1 cellular context compared by ENCODE assay signal in genomic region chr7:100897772-100898454, GRCh38.
TF ChIP-seq lines count a peak whose summit lies in the region.

No MANE protein-coding gene starts in this region.

TF ChIP-seq in K562, 482 proteins besides CTCF, POLR2A, EP300 and RAD21 (continued from another document and continues in another):
- TF ChIP-seq E2F8 (IDR thresholded peaks at IDR 0.05; ENCODE audit: low read depth, partially characterized antibody) = no peak
- no peak for TF ChIP-seq XRCC4 (IDR thresholded peaks at IDR 0.05; ENCODE audit: extremely low read depth, insufficient read depth, insufficient read length)
- TF ChIP-seq MXI1 (IDR thresholded peaks at IDR 0.05; ENCODE audit: low read depth, low read length) = peak; percentile 74
- no peak for TF ChIP-seq ZBED1 (IDR thresholded peaks at IDR 0.05)
- no peak for TF ChIP-seq ZFX (CRISPR knock-in tag; IDR thresholded peaks at IDR 0.05)
- TF ChIP-seq PHB2 (IDR thresholded peaks at IDR 0.05; ENCODE audit: low read depth) = peak; percentile 48; the same call in 1 of the 2 replicates
- TF ChIP-seq DACH1 (IDR thresholded peaks at IDR 0.05; ENCODE audit: partially characterized antibody) = no peak
- no peak for TF ChIP-seq THRAP3 (IDR thresholded peaks at IDR 0.05; ENCODE audit: borderline replicate concordance)
- TF ChIP-seq SMAD4 (CRISPR knock-in tag; conservative IDR thresholded peaks at IDR 0.05) = 0 out of 2 replicates have a peak, but pooled peaks have one; percentile 5
- TF ChIP-seq ATF3 (IDR thresholded peaks at IDR 0.05) = no peak
- TF ChIP-seq ATF3 (CRISPR knock-in tag; conservative IDR thresholded peaks at IDR 0.05) = no peak
- TF ChIP-seq ZNF384 (IDR thresholded peaks at IDR 0.05; ENCODE audit: low read depth, low read length) = peak; percentile 14; the same call in 1 of the 2 replicates
- no peak for TF ChIP-seq ARID2 (IDR thresholded peaks at IDR 0.05)
- TF ChIP-seq CXXC5 (CRISPR knock-in tag; IDR thresholded peaks at IDR 0.05) = no peak; the same call in 1 of the 2 replicates
- TF ChIP-seq NR1H2 (CRISPR knock-in tag; IDR thresholded peaks at IDR 0.05) = no peak
- TF ChIP-seq ESRRA (IDR thresholded peaks at IDR 0.05; ENCODE audit: borderline replicate concordance, low read depth) = peak; percentile 23; the same call in 1 of the 2 replicates
- peak; percentile 37 to 75; a peak in 3 of 4 replicates for TF ChIP-seq TRIM24 (IDR thresholded peaks at IDR 0.05)
- no peak for TF ChIP-seq ZNF512 (tag; IDR thresholded peaks at IDR 0.05)
- peak; percentile 78 for TF ChIP-seq TAL1 (IDR thresholded peaks at IDR 0.05)
- TF ChIP-seq ZNF639 (CRISPR knock-in tag; conservative IDR thresholded peaks at IDR 0.05 in 1 of 2, IDR thresholded peaks at IDR 0.05 in 1 of 2) = no peak
- TF ChIP-seq FOXK1 (CRISPR knock-in tag; IDR thresholded peaks at IDR 0.05; ENCODE audit: borderline replicate concordance) = no peak
- TF ChIP-seq NFIC (IDR thresholded peaks at IDR 0.05) = peak; percentile 57
- no peak for TF ChIP-seq DDX20 (tag; IDR thresholded peaks at IDR 0.05; ENCODE audit: low read depth)
- TF ChIP-seq EHMT2 (IDR thresholded peaks at IDR 0.05) = peak; percentile 49; the same call in 1 of the 2 replicates
- no peak for TF ChIP-seq IRF2 (CRISPR knock-in tag; IDR thresholded peaks at IDR 0.05)
- no peak for TF ChIP-seq SAFB (IDR thresholded peaks at IDR 0.05; ENCODE audit: borderline replicate concordance, low read depth, low read length)
- no peak for TF ChIP-seq CBX2 (IDR thresholded peaks at IDR 0.05; ENCODE audit: insufficient read depth, low read length, poor library complexity, severe bottlenecking)
- TF ChIP-seq ARID3A (IDR thresholded peaks at IDR 0.05; ENCODE audit: borderline replicate concordance, low read depth, low read length) = no peak
- no peak for TF ChIP-seq ASH1L (IDR thresholded peaks at IDR 0.05; ENCODE audit: borderline replicate concordance, low read depth, partially characterized antibody)
- no peak for TF ChIP-seq SP2 (IDR thresholded peaks at IDR 0.05; ENCODE audit: extremely low read depth, low read depth, low read length, poor library complexity, severe bottlenecking)
- TF ChIP-seq GABPB2 (CRISPR knock-in tag; conservative IDR thresholded peaks at IDR 0.05) = no peak
- TF ChIP-seq, protein P1, sequence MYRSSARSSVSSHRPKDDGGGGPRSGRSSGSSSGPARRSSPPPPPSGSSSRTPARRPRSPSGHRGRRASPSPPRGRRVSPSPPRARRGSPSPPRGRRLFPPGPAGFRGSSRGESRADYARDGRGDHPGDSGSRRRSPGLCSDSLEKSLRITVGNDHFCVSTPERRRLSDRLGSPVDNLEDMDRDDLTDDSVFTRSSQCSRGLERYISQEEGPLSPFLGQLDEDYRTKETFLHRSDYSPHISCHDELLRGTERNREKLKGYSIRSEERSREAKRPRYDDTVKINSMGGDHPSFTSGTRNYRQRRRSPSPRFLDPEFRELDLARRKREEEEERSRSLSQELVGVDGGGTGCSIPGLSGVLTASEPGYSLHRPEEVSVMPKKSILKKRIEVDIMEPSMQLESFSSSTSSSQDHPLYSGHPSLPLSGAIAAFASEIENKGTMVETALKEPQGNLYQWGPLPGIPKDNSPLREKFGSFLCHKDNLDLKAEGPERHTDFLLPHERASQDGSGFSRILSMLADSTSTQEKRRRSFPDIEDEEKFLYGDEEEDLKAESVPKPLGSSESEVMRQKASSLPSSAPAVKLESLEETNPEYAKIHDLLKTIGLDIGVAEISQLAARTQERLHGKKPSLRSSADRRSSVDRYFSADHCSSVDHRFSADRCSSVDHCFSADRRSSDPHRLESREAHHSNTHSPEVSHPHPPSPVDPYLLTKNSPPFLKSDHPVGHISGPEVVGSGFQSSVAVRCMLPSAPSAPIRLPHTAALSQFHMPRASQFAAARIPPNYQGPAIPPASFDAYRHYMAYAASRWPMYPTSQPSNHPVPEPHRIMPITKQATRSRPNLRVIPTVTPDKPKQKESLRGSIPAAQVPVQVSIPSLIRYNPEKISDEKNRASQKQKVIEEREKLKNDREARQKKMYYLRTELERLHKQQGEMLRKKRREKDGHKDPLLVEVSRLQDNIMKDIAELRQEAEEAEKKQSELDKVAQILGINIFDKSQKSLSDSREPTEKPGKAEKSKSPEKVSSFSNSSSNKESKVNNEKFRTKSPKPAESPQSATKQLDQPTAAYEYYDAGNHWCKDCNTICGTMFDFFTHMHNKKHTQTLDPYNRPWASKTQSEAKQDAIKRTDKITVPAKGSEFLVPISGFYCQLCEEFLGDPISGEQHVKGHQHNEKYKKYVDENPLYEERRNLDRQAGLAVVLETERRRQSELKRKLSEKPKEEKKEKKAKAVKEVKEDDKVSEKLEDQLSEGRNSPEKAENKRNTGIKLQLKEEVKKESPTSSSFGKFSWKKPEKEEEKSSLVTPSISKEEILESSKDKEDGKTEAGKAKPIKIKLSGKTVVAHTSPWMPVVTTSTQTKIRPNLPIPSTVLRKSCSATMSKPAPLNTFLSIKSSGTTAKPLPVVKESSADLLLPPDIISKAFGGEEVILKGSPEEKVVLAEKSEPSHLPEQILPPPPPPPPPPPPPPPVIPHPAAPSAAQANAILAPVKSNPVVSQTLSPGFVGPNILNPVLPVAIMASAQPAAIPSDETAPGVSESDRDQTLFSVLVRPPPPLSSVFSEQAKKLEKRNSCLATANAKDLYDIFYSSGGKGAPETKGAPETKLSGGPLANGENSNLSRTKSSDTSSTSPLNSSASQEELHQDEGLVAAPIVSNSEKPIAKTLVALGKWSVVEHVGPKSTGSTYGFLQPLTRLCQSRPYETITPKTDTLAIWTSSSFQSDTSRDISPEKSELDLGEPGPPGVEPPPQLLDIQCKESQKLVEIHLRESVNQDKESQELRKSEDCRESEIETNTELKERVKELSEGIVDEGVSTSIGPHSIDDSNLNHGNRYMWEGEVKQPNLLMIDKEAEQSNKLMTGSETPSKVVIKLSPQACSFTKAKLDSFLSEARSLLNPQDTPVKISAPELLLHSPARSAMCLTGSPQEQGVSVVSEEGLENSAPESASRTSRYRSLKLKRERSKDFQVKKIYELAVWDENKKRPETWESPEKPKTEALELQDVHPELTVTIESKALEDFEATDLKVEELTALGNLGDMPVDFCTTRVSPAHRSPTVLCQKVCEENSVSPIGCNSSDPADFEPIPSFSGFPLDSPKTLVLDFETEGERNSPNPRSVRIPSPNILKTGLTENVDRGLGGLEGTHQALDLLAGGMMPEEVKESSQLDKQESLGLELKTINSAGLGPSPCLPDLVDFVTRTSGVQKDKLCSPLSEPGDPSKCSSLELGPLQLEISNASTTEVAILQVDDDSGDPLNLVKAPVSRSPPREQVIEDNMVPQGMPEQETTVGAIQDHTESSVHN (IDR thresholded peaks at IDR 0.05; ENCODE audit: borderline replicate concordance in 1 of 2, low read depth in 1 of 2) = no peak
- TF ChIP-seq, protein P2, sequence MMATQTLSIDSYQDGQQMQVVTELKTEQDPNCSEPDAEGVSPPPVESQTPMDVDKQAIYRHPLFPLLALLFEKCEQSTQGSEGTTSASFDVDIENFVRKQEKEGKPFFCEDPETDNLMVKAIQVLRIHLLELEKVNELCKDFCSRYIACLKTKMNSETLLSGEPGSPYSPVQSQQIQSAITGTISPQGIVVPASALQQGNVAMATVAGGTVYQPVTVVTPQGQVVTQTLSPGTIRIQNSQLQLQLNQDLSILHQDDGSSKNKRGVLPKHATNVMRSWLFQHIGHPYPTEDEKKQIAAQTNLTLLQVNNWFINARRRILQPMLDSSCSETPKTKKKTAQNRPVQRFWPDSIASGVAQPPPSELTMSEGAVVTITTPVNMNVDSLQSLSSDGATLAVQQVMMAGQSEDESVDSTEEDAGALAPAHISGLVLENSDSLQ (IDR thresholded peaks at IDR 0.05) = peak; percentile 67
- TF ChIP-seq SMARCA4 (IDR thresholded peaks at IDR 0.05) = peak; percentile 80
- TF ChIP-seq RBM17 (IDR thresholded peaks at IDR 0.05; ENCODE audit: borderline replicate concordance, low read depth, low read length) = no peak
- TF ChIP-seq CBFA2T3 (IDR thresholded peaks at IDR 0.05) = peak; percentile 90
- TF ChIP-seq BCLAF1 (IDR thresholded peaks at IDR 0.05; ENCODE audit: borderline replicate concordance in 1 of 2, control insufficient read depth in 1 of 2, low read depth in 2 of 2, low read length in 1 of 2) = no peak
- TF ChIP-seq HNRNPL (IDR thresholded peaks at IDR 0.05; ENCODE audit: low read depth, low read length) = no peak
- no peak for TF ChIP-seq ZNF699 (CRISPR knock-in tag; IDR thresholded peaks at IDR 0.05; ENCODE audit: insufficient replicate concordance)
- TF ChIP-seq CHD4 (IDR thresholded peaks at IDR 0.05; ENCODE audit: insufficient read depth, insufficient replicate concordance, low read depth, low read length, poor library complexity, severe bottlenecking) = no peak
- TF ChIP-seq BHLHE40 (IDR thresholded peaks at IDR 0.05; ENCODE audit: low read length) = 0 out of 2 replicates have a peak, but pooled peaks have one; percentile 25
- TF ChIP-seq SPI1 (IDR thresholded peaks at IDR 0.05; ENCODE audit: borderline replicate concordance, low read depth, low read length) = no peak
- no peak for TF ChIP-seq PHF20 (IDR thresholded peaks at IDR 0.05; ENCODE audit: partially characterized antibody)
